14 cellular contexts compared by ENCODE assay signal in genomic region chr20:19070681-19071441, GRCh38.
DNase-seq lines count a peak whose midpoint lies in the region; ATAC-seq, FAIRE-seq and TF ChIP-seq lines count a peak whose summit lies in the region.
"Had no signal": no experiment of that assay in that cellular context is flagged by ENCODE, and none has a peak within 500 bp of the region (broad histone marks: within the 10 kb centered on the region; RNA-seq: fewer than 3 reads in every experiment).

No MANE protein-coding gene starts in this region.

- CTCF ChIA-PET in activated CD8-positive, alpha-beta T cell treated with anti-CD3 and anti-CD28 coated beads for 36 hours (lab: Charles Lee): interaction anchor here (1.3 to 1.7 kb wide), 2 partner anchors 7 to 13 kb away, joined by 3 to 4 read pairs; no protein-coding TSS in a partner anchor

- H3K4me3 ChIP-seq in small intestine (ENCODE audit: low read depth in 1 of 2, low read length in 2 of 2) (no peak overlapping the region), heart right ventricle (no peak overlapping the region)
- H3K4me3 ChIP-seq: esophagus squamous epithelium had no signal

- POLR2A ChIA-PET in activated CD8-positive, alpha-beta T cell treated with anti-CD3 and anti-CD28 coated beads for 36 hours (lab: Charles Lee): no interaction called here

- H3K27ac Mint-ChIP-seq in stimulated activated memory B cell treated with anti-CD40 and anti-IgM and Interleukin-4, amounts not matched to agents 10 μg/mL and 1 μg/mL and 100 μg/mL, for 72 hours: no peak overlapping the region
- H3K27ac Mint-ChIP-seq in activated CD8-positive, alpha-beta T cell treated with anti-CD3 and anti-CD28 coated beads for 36 hours: no peak overlapping the region

- H3K27ac ChIP-seq in small intestine (ENCODE audit: low read depth in 1 of 2, low read length in 1 of 2) (no peak overlapping the region), heart right ventricle (no peak overlapping the region)
- H3K27ac ChIP-seq: esophagus squamous epithelium had no signal

- no peaks in the 10 kb centered on the region for H3K4me1 ChIP-seq in small intestine (ENCODE audit: control insufficient read depth in 2 of 2, insufficient read depth in 1 of 2, low read depth in 1 of 2, low read length in 1 of 2)
- H3K4me1 ChIP-seq in heart right ventricle: peaks cover 0 to 8% (median 0%) of the 10 kb centered on the region in 9 donors
- H3K4me1 ChIP-seq: esophagus squamous epithelium had no signal

- H3K27me3 ChIP-seq in small intestine (ENCODE audit: control insufficient read depth in 2 of 2, insufficient read depth in 2 of 2, low read length in 2 of 2) (no peaks in the 10 kb centered on the region), heart right ventricle (no peaks in the 10 kb centered on the region)
- H3K27me3 ChIP-seq: esophagus squamous epithelium had no signal

- H3K4me3 Mint-ChIP-seq in stimulated activated memory B cell treated with anti-CD40 and anti-IgM and Interleukin-4, amounts not matched to agents 10 μg/mL and 1 μg/mL and 100 μg/mL, for 72 hours: no peak overlapping the region
- no peak overlapping the region for H3K4me3 Mint-ChIP-seq in activated CD8-positive, alpha-beta T cell treated with anti-CD3 and anti-CD28 coated beads for 36 hours
- H3K4me3 Mint-ChIP-seq: central memory CD8-positive, alpha-beta T cell had no signal

- no peak for TF ChIP-seq CTCF in activated CD8-positive, alpha-beta T cell treated with anti-CD3 and anti-CD28 coated beads for 36 hours (IDR thresholded peaks at IDR 0.05)
- TF ChIP-seq CTCF in heart right ventricle (IDR thresholded peaks at IDR 0.05): no peak

- H3K27me3 Mint-ChIP-seq in stimulated activated memory B cell treated with anti-CD40 and anti-IgM and Interleukin-4, amounts not matched to agents 10 μg/mL and 1 μg/mL and 100 μg/mL, for 72 hours: peaks cover 17% of the 10 kb centered on the region
- no peaks in the 10 kb centered on the region for H3K27me3 Mint-ChIP-seq in activated CD8-positive, alpha-beta T cell treated with anti-CD3 and anti-CD28 coated beads for 36 hours

- DNase-seq in small intestine (no peak), heart right ventricle (no peak)
- DNase-seq in activated CD8-positive, alpha-beta T cell treated with anti-CD3 and anti-CD28 coated beads for 36 hours: no peak
- DNase-seq: activated naive CD4-positive, alpha-beta T cell treated with anti-CD3 and anti-CD28 coated beads, Interleukin-2, amount 50 U/mL, for 16 hours; esophagus squamous epithelium; GOT3; NCI-H1694 treated with DMSO at 0.1 percent for 48 hours; NK-92 treated with Interleukin-12 subunit alpha and Interleukin-12 subunit beta, amount 100 ng/mL, for 24 hours; T-helper 2 cell had no signal

- no peaks in the 10 kb centered on the region for H3K36me3 Mint-ChIP-seq in stimulated activated memory B cell treated with anti-CD40 and anti-IgM and Interleukin-4, amounts not matched to agents 10 μg/mL and 1 μg/mL and 100 μg/mL, for 72 hours
- no peaks in the 10 kb centered on the region for H3K36me3 Mint-ChIP-seq in activated CD8-positive, alpha-beta T cell treated with anti-CD3 and anti-CD28 coated beads for 36 hours (ENCODE audit: low read depth)

- 71 to 80% (median 76%) methylated on average over 3 of the region's 3 CpGs for WGBS in small intestine, 3 donors
- 67 to 78% methylated on average over 3 of the region's 3 CpGs for WGBS in heart right ventricle, 2 donors

- peak; percentile 44 for ATAC-seq in GM19035 (IDR thresholded peaks at IDR 0.05; ENCODE audit: unreplicated experiment)
- peak; percentile 46 for ATAC-seq in HG02642 (IDR thresholded peaks at IDR 0.05; ENCODE audit: poor library complexity, unreplicated experiment)
- ATAC-seq in HG03565 (IDR thresholded peaks at IDR 0.05; ENCODE audit: unreplicated experiment): peak; percentile 34
- peak; percentile 32 for ATAC-seq in stimulated activated memory B cell treated with anti-CD40 and anti-IgM and Interleukin-4, amounts not matched to agents 10 μg/mL and 1 μg/mL and 100 μg/mL, for 72 hours
- ATAC-seq in activated CD8-positive, alpha-beta T cell treated with anti-CD3 and anti-CD28 coated beads for 36 hours: no peak
- no peak for ATAC-seq in heart right ventricle

- H3K9me3 ChIP-seq in small intestine (ENCODE audit: control insufficient read depth, low read depth): no peaks in the 10 kb centered on the region
- H3K9me3 ChIP-seq in heart right ventricle: peaks cover 0 to 16% (median 0%) of the 10 kb centered on the region in 11 donors
- H3K9me3 ChIP-seq: esophagus squamous epithelium had no signal

- H3K4me1 Mint-ChIP-seq in stimulated activated memory B cell treated with anti-CD40 and anti-IgM and Interleukin-4, amounts not matched to agents 10 μg/mL and 1 μg/mL and 100 μg/mL, for 72 hours: peaks cover 23% of the 10 kb centered on the region
- H3K4me1 Mint-ChIP-seq in activated CD8-positive, alpha-beta T cell treated with anti-CD3 and anti-CD28 coated beads for 36 hours (ENCODE audit: low read depth): peaks cover 12% of the 10 kb centered on the region

- intact Hi-C loops in activated CD8-positive, alpha-beta T cell treated with anti-CD3 and anti-CD28 coated beads for 36 hours (cut with micrococcal nuclease): no loop called here
- intact Hi-C loops in heart right ventricle (cut with DNase I): no loop called here

- H3K36me3 ChIP-seq in small intestine (ENCODE audit: control insufficient read depth in 2 of 2, insufficient read depth in 2 of 2, low read length in 2 of 2) (no peaks in the 10 kb centered on the region), heart right ventricle (no peaks in the 10 kb centered on the region)
- H3K36me3 ChIP-seq: esophagus squamous epithelium had no signal

- H3K9me3 Mint-ChIP-seq in stimulated activated memory B cell treated with anti-CD40 and anti-IgM and Interleukin-4, amounts not matched to agents 10 μg/mL and 1 μg/mL and 100 μg/mL, for 72 hours: no peaks in the 10 kb centered on the region
- H3K9me3 Mint-ChIP-seq in activated CD8-positive, alpha-beta T cell treated with anti-CD3 and anti-CD28 coated beads for 36 hours: peaks cover 1% of the 10 kb centered on the region
- H3K9me3 Mint-ChIP-seq: central memory CD8-positive, alpha-beta T cell had no signal

- FAIRE-seq in small intestine (lab: Jason Lieb, UNC): no peak

Comparison
In these comparisons a context has a peak if more than half of its experiments do, and no peak if none do; other contexts are left out.
1. ATAC-seq: peak in GM19035 (single experiment), HG02642 (single experiment), HG03565 (single experiment) and stimulated activated memory B cell treated with anti-CD40 and anti-IgM and Interleukin-4, amounts not matched to agents 10 μg/mL and 1 μg/mL and 100 μg/mL, for 72 hours (single experiment); none in activated CD8-positive, alpha-beta T cell treated with anti-CD3 and anti-CD28 coated beads for 36 hours (single experiment) and heart right ventricle (0 of 8).